In the genomic region with DNA sequence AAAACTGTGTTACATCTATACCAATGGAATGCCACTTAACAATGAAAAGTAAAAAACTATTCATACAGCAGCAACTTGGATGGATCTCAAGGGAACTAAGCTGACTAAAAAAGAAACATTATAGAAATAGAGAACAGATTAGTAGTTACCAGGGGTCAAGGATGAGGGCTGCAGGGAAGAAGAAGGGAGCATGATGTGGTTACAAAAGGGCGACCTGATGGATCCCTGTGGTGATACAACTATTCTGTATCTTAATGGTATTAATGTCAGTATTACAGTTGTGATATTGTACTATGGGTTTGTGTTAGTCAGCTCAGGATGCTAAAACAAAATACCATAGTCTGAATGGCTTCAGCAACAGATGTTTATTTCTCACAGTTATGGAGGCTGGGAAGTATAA, we compare ENCODE assay signal across 21 cellular contexts.
"Had no signal": no experiment of that assay in that cellular context is flagged by ENCODE, and none has a peak within 500 bp of the region (broad histone marks: within the 10 kb centered on the region; RNA-seq: fewer than 3 reads in every experiment).

No MANE protein-coding gene starts in this region.

- DNase-seq: colonic mucosa; effector CD8-positive, alpha-beta T cell; endodermal cell; foreskin keratinocyte; heart left ventricle; kidney; mucosa of descending colon; naive B cell; right lobe of liver; spleen; stimulated activated naive B cell treated with anti-CD40 and anti-IgM and Interleukin-4, amounts not matched to agents 10 μg/mL and 1 μg/mL and 100 μg/mL, for 72 hours; upper lobe of left lung; uterus had no signal

- H3K9ac ChIP-seq: parathyroid adenoma had no signal

- H3K4me2 ChIP-seq: hepatocyte had no signal

- H3K4me1 ChIP-seq: colonic mucosa, foreskin keratinocyte, gastroesophageal sphincter, heart left ventricle, parathyroid adenoma, right lobe of liver, spleen, tibial nerve, upper lobe of left lung, uterus had no signal

- FAIRE-seq: kidney had no signal

- H3K27me3 ChIP-seq: colonic mucosa, foreskin keratinocyte, gastroesophageal sphincter, heart left ventricle, hepatocyte, neutrophil, right lobe of liver, spleen, tibial nerve, upper lobe of left lung, uterus had no signal

- H3K9me3 ChIP-seq: colonic mucosa, mucosa of descending colon, neutrophil, right lobe of liver, thoracic aorta, tibial nerve, upper lobe of left lung, uterus had no signal

- H3K36me3 ChIP-seq: colonic mucosa, gastroesophageal sphincter, heart left ventricle, neutrophil, right lobe of liver, spleen, thoracic aorta, tibial nerve, upper lobe of left lung, uterus had no signal

- H2AFZ ChIP-seq: hepatocyte, parathyroid adenoma had no signal

- H3K27ac ChIP-seq: colonic mucosa, epithelial cell of prostate, foreskin keratinocyte, gastroesophageal sphincter, heart left ventricle, hepatocyte, neutrophil, parathyroid adenoma, right lobe of liver, spleen, thoracic aorta, tibial nerve, upper lobe of left lung, uterus had no signal

- H3K79me2 ChIP-seq: hepatocyte, parathyroid adenoma had no signal

- H3K4me3 ChIP-seq: colonic mucosa, gastroesophageal sphincter, heart left ventricle, hepatocyte, lung, mucosa of descending colon, right lobe of liver, spleen, thoracic aorta, tibial nerve, upper lobe of left lung, uterus had no signal
